Comparison of ENCODE assay signal across 8 cellular contexts in the genomic region with DNA sequence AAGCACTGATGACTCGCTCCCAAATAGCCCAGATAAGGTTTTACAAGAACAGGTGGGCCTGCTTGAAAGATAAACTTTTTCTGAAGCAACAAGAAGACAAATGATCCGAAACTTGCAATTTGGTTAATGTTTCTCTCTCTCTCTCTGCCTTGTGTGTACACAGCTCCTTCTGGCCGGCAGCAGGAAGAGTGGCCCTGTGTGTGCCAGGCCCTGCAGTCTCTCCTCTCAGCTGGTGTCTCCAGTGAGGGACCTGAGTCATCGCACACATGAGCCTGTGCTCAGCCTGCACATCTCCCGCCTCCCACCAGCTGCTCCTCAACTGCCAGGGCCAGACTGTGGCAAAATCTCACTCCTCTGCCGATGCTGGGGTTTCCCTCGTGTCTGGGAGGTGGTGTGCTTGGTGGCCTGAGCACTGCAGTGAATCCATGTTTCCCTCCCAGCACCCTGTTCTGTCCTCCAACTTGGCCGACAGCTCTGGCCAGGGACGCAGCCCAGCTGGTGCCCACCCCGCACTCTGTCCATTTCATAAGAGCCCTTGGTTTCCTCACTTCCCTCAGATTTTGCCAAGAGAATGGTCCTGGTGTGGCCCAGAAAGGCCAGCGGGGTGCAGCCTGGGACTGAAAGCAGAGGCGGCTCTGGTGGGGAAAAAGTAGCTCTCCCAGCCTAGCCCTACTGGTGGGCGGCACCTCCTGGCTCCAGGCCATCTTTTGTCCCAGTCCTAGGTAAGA. TPM values are rescaled to one million over a fixed set of nuclear protein-coding genes. Genes with fewer than 3 reads are reported as not detected.
DNase-seq lines count a peak whose midpoint lies in the region; ATAC-seq and TF ChIP-seq lines count a peak whose summit lies in the region.

No MANE protein-coding gene starts in this region.

- H3K27ac ChIP-seq in foreskin keratinocyte: no peak overlapping the region

- TF ChIP-seq CTCF in foreskin keratinocyte (conservative IDR thresholded peaks at IDR 0.05): no peak

- ATAC-seq in GM19397 (IDR thresholded peaks at IDR 0.05; ENCODE audit: unreplicated experiment): peak; percentile 42
- peak; percentile 88 for ATAC-seq in foreskin keratinocyte
- ATAC-seq in GM18502 (IDR thresholded peaks at IDR 0.05; ENCODE audit: poor library complexity, unreplicated experiment): no peak
- ATAC-seq in HG03280 (IDR thresholded peaks at IDR 0.05; ENCODE audit: unreplicated experiment): no peak

- no peaks in the 10 kb centered on the region for H3K4me1 ChIP-seq in foreskin keratinocyte

- H3K27me3 ChIP-seq in foreskin keratinocyte: peaks cover 41% of the 10 kb centered on the region

- peak; percentile 81 for DNase-seq in AG08395 (ENCODE audit: low spot score)
- peak; percentile 95 for DNase-seq in NCI-H69 (lab: John Stamatoyannopoulos, UW)
- peak; percentile 18 to 43 for DNase-seq in foreskin keratinocyte
- DNase-seq in stimulated activated CD8-positive, alpha-beta memory T cell treated with anti-CD3 and anti-CD28 coated beads, Interleukin-4, amount 100 ng/mL, for 48 hours: peak; percentile 25
- DNase-seq in iPS-NIHi11 (ENCODE audit: low spot score): no peak

RNA-seq across cellular contexts. Expression of gene ERMARD, which starts 49.4 kb away (rescaled TPM):
- 20.1 and 22.4 TPM in 2 replicates for total RNA-seq in foreskin keratinocyte
- polyA plus RNA-seq in foreskin keratinocyte: 18.9 and 19.0 TPM in 2 replicates

RNA-seq across cellular contexts. Expression of gene DYNLT2, which starts 49.5 kb away (rescaled TPM):
- total RNA-seq in foreskin keratinocyte: 0.56 and 0.85 TPM in 2 replicates
- polyA plus RNA-seq in foreskin keratinocyte: 0.26 and 0.30 TPM in 2 replicates

Comparison
In these comparisons a context has a peak if more than half of its experiments do, and no peak if none do; other contexts are left out.
1. ATAC-seq: peak in GM19397 (single experiment) and foreskin keratinocyte (single experiment); none in GM18502 (single experiment) and HG03280 (single experiment).